In genomic region chr6:53188840-53189232, GRCh38 we compare ENCODE assay signal across 1 cellular context.
TF ChIP-seq lines count a peak whose summit lies in the region.

No MANE protein-coding gene starts in this region.

TF ChIP-seq in GM12878, 131 proteins besides CTCF, POLR2A, EP300 and RAD21 (continued from another document):
- TF ChIP-seq MTA2 (IDR thresholded peaks at IDR 0.05; ENCODE audit: low read depth) (no peak), YBX1 (IDR thresholded peaks at IDR 0.05) (no peak), HDAC2 (IDR thresholded peaks at IDR 0.05) (no peak), E2F4 (IDR thresholded peaks at IDR 0.05; ENCODE audit: low read depth, low read length) (no peak), SRF (IDR thresholded peaks at IDR 0.05; ENCODE audit: low read depth in 2 of 2, low read length in 2 of 2) (no peak), SPI1 (IDR thresholded peaks at IDR 0.05; ENCODE audit: borderline replicate concordance, insufficient read depth, low read depth, low read length) (no peak)
